In the genomic region with DNA sequence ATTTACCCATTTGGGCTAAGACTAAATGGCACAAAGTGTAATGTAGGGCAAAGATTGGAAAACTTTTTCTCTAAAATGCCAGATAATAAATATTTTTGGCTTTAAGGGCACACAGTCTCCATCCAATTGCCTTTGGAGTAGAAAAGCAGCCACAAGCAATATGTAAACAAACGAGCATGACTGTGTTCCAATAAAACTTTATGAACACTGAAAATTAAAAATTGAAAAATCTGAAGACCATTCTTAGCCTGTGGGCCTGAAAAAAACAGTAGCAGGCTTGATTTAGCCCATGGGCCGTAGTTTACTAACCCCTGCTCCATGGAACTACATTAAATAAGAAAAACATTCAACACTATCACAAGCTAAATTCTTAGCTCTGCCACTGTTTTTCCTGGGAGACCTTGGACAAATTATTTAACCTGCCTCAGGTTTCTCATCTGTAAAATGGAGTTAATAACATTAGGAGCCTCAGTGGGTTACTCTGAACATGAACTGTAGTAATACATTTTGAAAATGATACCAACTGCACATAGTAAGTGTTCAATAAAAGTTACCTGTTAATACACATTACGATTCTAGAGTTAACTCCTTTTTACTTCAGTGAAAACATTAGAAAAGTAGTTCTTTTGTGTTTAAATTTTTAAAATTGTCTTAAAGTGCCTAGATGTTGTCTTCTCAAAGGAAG, we compare ENCODE assay signal across 9 cellular contexts. TPM values are rescaled to one million over a fixed set of nuclear protein-coding genes. Genes with fewer than 3 reads are reported as not detected.
DNase-seq lines count a peak whose midpoint lies in the region; ATAC-seq and TF ChIP-seq lines count a peak whose summit lies in the region.
"Had no signal": no experiment of that assay in that cellular context is flagged by ENCODE, and none has a peak within 500 bp of the region (broad histone marks: within the 10 kb centered on the region; RNA-seq: fewer than 3 reads in every experiment).

No MANE protein-coding gene starts in this region.

- CTCF ChIA-PET in SK-N-SH (lab: Yijun Ruan, JAX) = interaction anchor here (1.1 kb wide), 1 partner anchor 125 kb away, joined by 3 read pairs; no protein-coding TSS in a partner anchor
- CTCF ChIA-PET in activated B cell treated with CpG ODN at 0.5 μM for 24 hours (lab: Charles Lee) = interaction anchor here (2.8 to 3.1 kb wide), 2 partner anchors 18 to 19 kb away, joined by 20 to 27 read pairs; no protein-coding TSS in a partner anchor

- H3K79me2 ChIP-seq in SK-N-SH (ENCODE audit: insufficient read depth) = no peaks in the 10 kb centered on the region

- ATAC-seq in SK-N-SH treated with all-trans-retinoic acid at 6 μM for 48 hours (no peak), activated B cell treated with CpG ODN at 0.5 μM for 24 hours (ENCODE audit: low read depth) (no peak), HG02852 (IDR thresholded peaks at IDR 0.05; ENCODE audit: unreplicated experiment) (no peak)

- POLR2A ChIA-PET in SK-N-SH (lab: Yijun Ruan, JAX) (no interaction called here), activated B cell treated with CpG ODN at 0.5 μM for 24 hours (lab: Charles Lee) (interaction anchor here (1.1 to 2.9 kb wide), 8 partner anchors 12 to 1009 kb away, joined by 3 to 32 read pairs (median 8); a partner anchor contains a TSS)

- no peak for DNase-seq in SK-N-SH
- DNase-seq in activated B cell treated with CpG ODN at 0.5 μM for 24 hours = no peak
- no peak for DNase-seq in Ammon's horn (ENCODE audit: low spot score)
- no peak for DNase-seq in COLO668 (lab: John Stamatoyannopoulos, UW; ENCODE audit: unreplicated experiment)

- peak overlapping the region; percentile 79 for H3K4me2 ChIP-seq in SK-N-SH

- H3K9me3 ChIP-seq in SK-N-SH = no peaks in the 10 kb centered on the region
- H3K9me3 ChIP-seq in iPS-18a (ENCODE audit: control insufficient read depth, low read depth, low read length) = no peaks in the 10 kb centered on the region
- H3K9me3 ChIP-seq in stomach smooth muscle (ENCODE audit: control insufficient read depth in 2 of 2, low read length in 2 of 2) = no peaks in the 10 kb centered on the region

- peak overlapping the region; percentile 99 for H3K27ac Mint-ChIP-seq in activated B cell treated with CpG ODN at 0.5 μM for 24 hours

- peaks cover 74% of the 10 kb centered on the region for H3K4me1 Mint-ChIP-seq in activated B cell treated with CpG ODN at 0.5 μM for 24 hours

- H3K36me3 Mint-ChIP-seq in activated B cell treated with CpG ODN at 0.5 μM for 24 hours (ENCODE audit: low read depth) = peaks cover 32% of the 10 kb centered on the region

- no peak for TF ChIP-seq CTCF in SK-N-SH (IDR thresholded peaks at IDR 0.05)
- no peak for TF ChIP-seq CTCF in activated B cell treated with CpG ODN at 0.5 μM for 24 hours (IDR thresholded peaks at IDR 0.05)

- peak overlapping the region; percentile 98 for H2AFZ ChIP-seq in SK-N-SH (ENCODE audit: low read depth)

- peak overlapping the region; percentile 94 for H3K4me3 Mint-ChIP-seq in activated B cell treated with CpG ODN at 0.5 μM for 24 hours

- H3K9me3 Mint-ChIP-seq in activated B cell treated with CpG ODN at 0.5 μM for 24 hours = no peaks in the 10 kb centered on the region

- H3K9me2 ChIP-seq in SK-N-SH = no peaks in the 10 kb centered on the region

- 90% methylated on average over 3 of the region's 3 CpGs for WGBS in SK-N-SH (ENCODE audit: low lambda C conversion rate)

- H3K27me3 Mint-ChIP-seq in activated B cell treated with CpG ODN at 0.5 μM for 24 hours = no peaks in the 10 kb centered on the region

- H3K27ac ChIP-seq in SK-N-SH (ENCODE audit: low read depth in 2 of 2, low read length in 1 of 2) = no peak overlapping the region
- H3K27ac ChIP-seq in iPS-18a (ENCODE audit: low read length) = no peak overlapping the region
- H3K27ac ChIP-seq in stomach smooth muscle (ENCODE audit: low read length) = no peak overlapping the region
- H3K27ac ChIP-seq: brain microvascular endothelial cell had no signal

- H3K9ac ChIP-seq in SK-N-SH (no peak overlapping the region), iPS-18a (ENCODE audit: low read length) (no peak overlapping the region), stomach smooth muscle (ENCODE audit: low read length in 2 of 2) (peak overlapping the region in 1 of 2 donors; percentile 65)

- H3K27me3 ChIP-seq in SK-N-SH (ENCODE audit: insufficient read depth) (no peaks in the 10 kb centered on the region), iPS-18a (ENCODE audit: control insufficient read depth, insufficient read depth, low read length) (peaks cover 26% of the 10 kb centered on the region), stomach smooth muscle (ENCODE audit: control insufficient read depth in 1 of 2, insufficient read depth in 2 of 2, low read length in 2 of 2) (no peaks in the 10 kb centered on the region)
- H3K27me3 ChIP-seq: brain microvascular endothelial cell had no signal

- intact Hi-C loops in activated B cell treated with CpG ODN at 0.5 μM for 24 hours (cut with micrococcal nuclease) = loop anchor here (10.0 kb wide), 2 partner anchors 1152 to 1912 kb away; a partner anchor contains a TSS

- H3K36me3 ChIP-seq in SK-N-SH (replicated peaks in 1 of 2; ENCODE audit: control insufficient read depth in 1 of 2, insufficient read depth in 2 of 2, low read length in 1 of 2) = no peaks in the 10 kb centered on the region
- H3K36me3 ChIP-seq in iPS-18a (ENCODE audit: control insufficient read depth, low read depth, low read length) = no peaks in the 10 kb centered on the region
- H3K36me3 ChIP-seq in stomach smooth muscle (ENCODE audit: control insufficient read depth in 2 of 2, insufficient read depth in 2 of 2, low read length in 2 of 2) = no peaks in the 10 kb centered on the region
- H3K36me3 ChIP-seq: brain microvascular endothelial cell had no signal

- H4K20me1 ChIP-seq in SK-N-SH (ENCODE audit: insufficient read depth) = no peaks in the 10 kb centered on the region

- H3K4me3 ChIP-seq in SK-N-SH (ENCODE audit: low read depth in 2 of 2, low read length in 1 of 2) (peak overlapping the region in 1 of 2 experiments; percentile 86; a peak in 2 of 4 replicates), iPS-18a (ENCODE audit: low read length) (peak overlapping the region; percentile 72), stomach smooth muscle (ENCODE audit: low read length in 2 of 2) (peak overlapping the region; percentile 75 to 90)

- peaks cover 3% of the 10 kb centered on the region for H3F3A ChIP-seq in SK-N-SH (replicated peaks; ENCODE audit: insufficient read depth)

- no peak for TF ChIP-seq RAD21 in SK-N-SH (IDR thresholded peaks at IDR 0.05; ENCODE audit: low read length)

- no peak for TF ChIP-seq EP300 in SK-N-SH (IDR thresholded peaks at IDR 0.05; ENCODE audit: borderline replicate concordance in 1 of 2, low read depth in 1 of 2, low read length in 1 of 2)

- H3K4me1 ChIP-seq in SK-N-SH (ENCODE audit: control insufficient read depth in 1 of 2, insufficient read depth in 2 of 2, low read depth in 1 of 2, low read length in 1 of 2) = peaks cover 5 to 9% of the 10 kb centered on the region in 2 experiments; a peak in 2 of 4 replicates
- peaks cover 15% of the 10 kb centered on the region for H3K4me1 ChIP-seq in iPS-18a (ENCODE audit: control insufficient read depth, low read depth, low read length)
- H3K4me1 ChIP-seq in stomach smooth muscle (ENCODE audit: control insufficient read depth, insufficient read depth, low read length) = peaks cover 5% of the 10 kb centered on the region

TF ChIP-seq in SK-N-SH, 30 proteins besides CTCF, POLR2A, EP300 and RAD21 (continues in another document):
- TF ChIP-seq RCOR1 (IDR thresholded peaks at IDR 0.05; ENCODE audit: low read length) (no peak), TAF1 (IDR thresholded peaks at IDR 0.05; ENCODE audit: borderline replicate concordance, low read depth, low read length) (no peak), ELF1 (IDR thresholded peaks at IDR 0.05) (no peak)
- TF ChIP-seq, protein P1, sequence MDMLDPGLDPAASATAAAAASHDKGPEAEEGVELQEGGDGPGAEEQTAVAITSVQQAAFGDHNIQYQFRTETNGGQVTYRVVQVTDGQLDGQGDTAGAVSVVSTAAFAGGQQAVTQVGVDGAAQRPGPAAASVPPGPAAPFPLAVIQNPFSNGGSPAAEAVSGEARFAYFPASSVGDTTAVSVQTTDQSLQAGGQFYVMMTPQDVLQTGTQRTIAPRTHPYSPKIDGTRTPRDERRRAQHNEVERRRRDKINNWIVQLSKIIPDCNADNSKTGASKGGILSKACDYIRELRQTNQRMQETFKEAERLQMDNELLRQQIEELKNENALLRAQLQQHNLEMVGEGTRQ (IDR thresholded peaks at IDR 0.05; ENCODE audit: borderline replicate concordance, low read depth, low read length) = no peak

TF ChIP-seq in SK-N-SH treated with all-trans-retinoic acid at 6 μM for 48 hours, 23 proteins besides CTCF, POLR2A, EP300 and RAD21:
- TF ChIP-seq TCF4 (CRISPR knock-in tag; IDR thresholded peaks at IDR 0.05; ENCODE audit: borderline replicate concordance) = no peak
- TF ChIP-seq ISL1 (CRISPR knock-in tag; IDR thresholded peaks at IDR 0.05) = no peak
- no peak for TF ChIP-seq SNAI2 (CRISPR knock-in tag; IDR thresholded peaks at IDR 0.05)
- no peak for TF ChIP-seq ESRRG (CRISPR knock-in tag; IDR thresholded peaks at IDR 0.05)
- no peak for TF ChIP-seq BACH2 (CRISPR knock-in tag; IDR thresholded peaks at IDR 0.05; ENCODE audit: borderline replicate concordance)
- TF ChIP-seq GLIS3 (CRISPR knock-in tag; IDR thresholded peaks at IDR 0.05) = no peak
- no peak for TF ChIP-seq ZC3H10 (CRISPR knock-in tag; IDR thresholded peaks at IDR 0.05)
TF ChIP-seq in SK-N-SH treated with all-trans-retinoic acid at 6 μM for 48 hours: peak in this region for 0.

RNA-seq across cellular contexts. Expression of a gene that starts 1.3 kb away (rescaled TPM):
- polyA plus RNA-seq in SK-N-SH (2012; rRNA removed) = 0.84 and 1.0 TPM in 2 replicates
- polyA plus RNA-seq in SK-N-SH (2012; cell fraction: cytosol; rRNA removed) = 1.9 TPM in 2 replicates
- polyA plus RNA-seq in SK-N-SH (2012; cell fraction: nucleus; rRNA removed) = 1.3 and 1.6 TPM in 2 replicates
- 61.8 and 63.0 TPM in 2 replicates for total RNA-seq in activated B cell treated with CpG ODN at 0.5 μM for 24 hours

RNA-seq across cellular contexts. Expression of a gene that starts 26.7 kb away (rescaled TPM):
- polyA plus RNA-seq in SK-N-SH (2012; rRNA removed) = 12.2 and 16.3 TPM in 2 replicates
- 15.7 and 16.2 TPM in 2 replicates for polyA plus RNA-seq in SK-N-SH (2012; cell fraction: cytosol; rRNA removed)
- 13.4 and 27.8 TPM in 2 replicates for polyA plus RNA-seq in SK-N-SH (2012; cell fraction: nucleus; rRNA removed)
- total RNA-seq in activated B cell treated with CpG ODN at 0.5 μM for 24 hours = 31.3 and 33.9 TPM in 2 replicates
